In the genomic region with DNA sequence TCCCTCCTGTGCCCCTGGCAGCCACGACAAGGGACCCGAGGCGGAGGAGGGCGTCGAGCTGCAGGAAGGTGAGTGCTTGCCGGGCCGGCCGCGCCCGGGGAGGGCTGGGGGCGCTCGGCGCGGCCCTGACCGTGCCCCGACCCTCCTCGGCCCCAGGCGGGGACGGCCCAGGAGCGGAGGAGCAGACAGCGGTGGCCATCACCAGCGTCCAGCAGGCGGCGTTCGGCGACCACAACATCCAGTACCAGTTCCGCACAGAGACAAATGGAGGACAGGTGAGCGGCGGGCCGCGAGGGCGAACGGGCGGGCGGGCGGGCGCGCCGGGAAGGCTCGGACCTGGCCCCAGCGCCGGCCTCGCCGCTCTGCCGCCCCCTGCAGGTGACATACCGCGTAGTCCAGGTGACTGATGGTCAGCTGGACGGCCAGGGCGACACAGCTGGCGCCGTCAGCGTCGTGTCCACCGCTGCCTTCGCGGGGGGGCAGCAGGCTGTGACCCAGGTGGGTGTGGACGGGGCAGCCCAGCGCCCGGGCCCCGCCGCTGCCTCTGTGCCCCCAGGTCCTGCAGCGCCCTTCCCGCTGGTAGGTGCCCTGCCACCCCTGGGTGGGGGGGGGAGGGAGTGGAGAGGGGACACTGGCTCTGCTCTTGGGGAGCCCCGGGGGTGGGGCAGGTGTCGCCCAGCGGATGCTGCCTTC, we compare ENCODE assay signal across 8 cellular contexts. TPM values are rescaled to one million over a fixed set of nuclear protein-coding genes. Genes with fewer than 3 reads are reported as not detected.
A peak's percentile ranks its signal among the peaks of the same experiment; 100 is the strongest.
DNase-seq lines count a peak whose midpoint lies in the region; ATAC-seq and TF ChIP-seq lines count a peak whose summit lies in the region.

No MANE protein-coding gene starts in this region.

- TF ChIP-seq EP300 in tibial nerve (IDR thresholded peaks at IDR 0.05): peak in 1 of 2 donors; percentile 40

- H2AFZ ChIP-seq in Loucy (ENCODE audit: low read length) (no peak overlapping the region), parathyroid adenoma (peak overlapping the region; percentile 84)

- peaks cover 28% of the 10 kb centered on the region for H4K20me1 ChIP-seq in Loucy (ENCODE audit: insufficient read depth, low read length, poor library complexity, severe bottlenecking)

- DNase-seq in ELR (ENCODE audit: low read depth) (peak; percentile 83), H4 (ENCODE audit: low spot score) (peak; percentile 93), Right ventricle myocardium inferior (ENCODE audit: missing footprints) (peak; percentile 94), tibial nerve (ENCODE audit: low spot score in 2 of 2) (peak; percentile 77 to 82)

- 10 to 28% methylated on average over 5 to 10 of the region's 66 CpGs for WGBS in tibial nerve, 2 donors

- peaks cover 46% of the 10 kb centered on the region for H3K79me2 ChIP-seq in Loucy (ENCODE audit: insufficient read depth, low read length)
- peaks cover 27% of the 10 kb centered on the region for H3K79me2 ChIP-seq in parathyroid adenoma

- no peaks in the 10 kb centered on the region for H3K9me3 Mint-ChIP-seq in activated naive CD8-positive, alpha-beta T cell (ENCODE audit: low read depth)

- H3K4me3 ChIP-seq in Loucy (ENCODE audit: low read length, poor library complexity, severe bottlenecking): peak overlapping the region; percentile 76
- H3K4me3 ChIP-seq in parathyroid adenoma (ENCODE audit: low read depth, low read length): peak overlapping the region; percentile 50
- H3K4me3 ChIP-seq in tibial nerve: peak overlapping the region; percentile 62 to 82 (median 73)

- H3K27me3 Mint-ChIP-seq in activated naive CD8-positive, alpha-beta T cell: no peaks in the 10 kb centered on the region

- H3K27ac ChIP-seq in parathyroid adenoma (peak overlapping the region; percentile 92), tibial nerve (peak overlapping the region; percentile 76 to 96 (median 91))

- ATAC-seq in SK-N-SH treated with all-trans-retinoic acid at 6 μM for 48 hours (peak; percentile 75), Right ventricle myocardium inferior (peak; percentile 61)

- H3F3A ChIP-seq in Loucy (ENCODE audit: low read depth): no peaks in the 10 kb centered on the region

- H3K9ac ChIP-seq in Loucy (ENCODE audit: low read depth, low read length, poor library complexity, severe bottlenecking) (peak overlapping the region; percentile 61), parathyroid adenoma (no peak overlapping the region)

- no peaks in the 10 kb centered on the region for H3K9me2 ChIP-seq in Loucy (replicated peaks; ENCODE audit: low read depth, low read length)

- H3K36me3 Mint-ChIP-seq in activated naive CD8-positive, alpha-beta T cell: peaks cover 6% of the 10 kb centered on the region

- peak overlapping the region; percentile 77 for H3K4me3 Mint-ChIP-seq in activated naive CD8-positive, alpha-beta T cell

- H3K27me3 ChIP-seq in Loucy (ENCODE audit: insufficient read depth, low read length, poor library complexity, severe bottlenecking) (no peaks in the 10 kb centered on the region), parathyroid adenoma (ENCODE audit: control insufficient read depth, insufficient read depth, low read length) (no peaks in the 10 kb centered on the region), tibial nerve (no peaks in the 10 kb centered on the region)

- H3K4me1 Mint-ChIP-seq in activated naive CD8-positive, alpha-beta T cell (ENCODE audit: low read depth): peaks cover 23% of the 10 kb centered on the region

- H3K4me1 ChIP-seq in Loucy (ENCODE audit: insufficient read depth, low read length, poor library complexity, severe bottlenecking): peaks cover 29% of the 10 kb centered on the region
- peaks cover 20% of the 10 kb centered on the region for H3K4me1 ChIP-seq in parathyroid adenoma
- peaks cover 0 to 72% (median 14%) of the 10 kb centered on the region in 4 donors for H3K4me1 ChIP-seq in tibial nerve

- H3K36me3 ChIP-seq in Loucy (ENCODE audit: insufficient read depth, low read length) (peaks cover 29% of the 10 kb centered on the region; the same call in 1 of the 2 replicates), parathyroid adenoma (ENCODE audit: control insufficient read depth, insufficient read depth, low read length) (no peaks in the 10 kb centered on the region), tibial nerve (peaks cover 0 to 47% (median 6%) of the 10 kb centered on the region in 3 donors)

- peak overlapping the region; percentile 66 for H3K4me2 ChIP-seq in Loucy (ENCODE audit: low read depth, low read length, poor library complexity, severe bottlenecking)
- H3K4me2 ChIP-seq in parathyroid adenoma (ENCODE audit: low read length): peak overlapping the region; percentile 73

- H3K9me3 ChIP-seq in Loucy (ENCODE audit: insufficient read depth, low read depth, low read length): no peaks in the 10 kb centered on the region
- no peaks in the 10 kb centered on the region for H3K9me3 ChIP-seq in parathyroid adenoma (ENCODE audit: control insufficient read depth, low read length)
- no peaks in the 10 kb centered on the region for H3K9me3 ChIP-seq in tibial nerve

- intact Hi-C loops in Right ventricle myocardium inferior (cut with DNase I): loop anchor here (5.0 to 10.0 kb wide), 4 partner anchors 57 to 225 kb away; partner anchors contain the start of genes FXYD7 and HPN

- TF ChIP-seq CTCF in Loucy (conservative IDR thresholded peaks at IDR 0.05; ENCODE audit: low read length) (peak; percentile 57), parathyroid adenoma (IDR thresholded peaks at IDR 0.05) (peak; percentile 59), tibial nerve (IDR thresholded peaks at IDR 0.05) (peak; percentile 72 to 88 (median 84))

- TF ChIP-seq POLR2A in tibial nerve (IDR thresholded peaks at IDR 0.05): no peak

- H3K27ac Mint-ChIP-seq in activated naive CD8-positive, alpha-beta T cell: no peak overlapping the region

TF ChIP-seq in SK-N-SH treated with all-trans-retinoic acid at 6 μM for 48 hours, 23 proteins besides CTCF, POLR2A, EP300 and RAD21 (continues in another document):
- TF ChIP-seq ZFP3 (CRISPR knock-in tag; IDR thresholded peaks at IDR 0.05) (no peak), ZNF565 (CRISPR knock-in tag; conservative IDR thresholded peaks at IDR 0.05; ENCODE audit: low read depth) (no peak), ISL1 (CRISPR knock-in tag; IDR thresholded peaks at IDR 0.05) (no peak), PPARA (CRISPR knock-in tag; IDR thresholded peaks at IDR 0.05; ENCODE audit: borderline replicate concordance) (no peak), TCF4 (CRISPR knock-in tag; IDR thresholded peaks at IDR 0.05; ENCODE audit: borderline replicate concordance) (no peak), ZNF8 (CRISPR knock-in tag; IDR thresholded peaks at IDR 0.05) (no peak)
- TF ChIP-seq, protein P1, sequence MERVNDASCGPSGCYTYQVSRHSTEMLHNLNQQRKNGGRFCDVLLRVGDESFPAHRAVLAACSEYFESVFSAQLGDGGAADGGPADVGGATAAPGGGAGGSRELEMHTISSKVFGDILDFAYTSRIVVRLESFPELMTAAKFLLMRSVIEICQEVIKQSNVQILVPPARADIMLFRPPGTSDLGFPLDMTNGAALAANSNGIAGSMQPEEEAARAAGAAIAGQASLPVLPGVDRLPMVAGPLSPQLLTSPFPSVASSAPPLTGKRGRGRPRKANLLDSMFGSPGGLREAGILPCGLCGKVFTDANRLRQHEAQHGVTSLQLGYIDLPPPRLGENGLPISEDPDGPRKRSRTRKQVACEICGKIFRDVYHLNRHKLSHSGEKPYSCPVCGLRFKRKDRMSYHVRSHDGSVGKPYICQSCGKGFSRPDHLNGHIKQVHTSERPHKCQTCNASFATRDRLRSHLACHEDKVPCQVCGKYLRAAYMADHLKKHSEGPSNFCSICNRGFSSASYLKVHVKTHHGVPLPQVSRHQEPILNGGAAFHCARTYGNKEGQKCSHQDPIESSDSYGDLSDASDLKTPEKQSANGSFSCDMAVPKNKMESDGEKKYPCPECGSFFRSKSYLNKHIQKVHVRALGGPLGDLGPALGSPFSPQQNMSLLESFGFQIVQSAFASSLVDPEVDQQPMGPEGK (CRISPR knock-in tag; IDR thresholded peaks at IDR 0.05; ENCODE audit: borderline replicate concordance): no peak
- TF ChIP-seq, protein P2, sequence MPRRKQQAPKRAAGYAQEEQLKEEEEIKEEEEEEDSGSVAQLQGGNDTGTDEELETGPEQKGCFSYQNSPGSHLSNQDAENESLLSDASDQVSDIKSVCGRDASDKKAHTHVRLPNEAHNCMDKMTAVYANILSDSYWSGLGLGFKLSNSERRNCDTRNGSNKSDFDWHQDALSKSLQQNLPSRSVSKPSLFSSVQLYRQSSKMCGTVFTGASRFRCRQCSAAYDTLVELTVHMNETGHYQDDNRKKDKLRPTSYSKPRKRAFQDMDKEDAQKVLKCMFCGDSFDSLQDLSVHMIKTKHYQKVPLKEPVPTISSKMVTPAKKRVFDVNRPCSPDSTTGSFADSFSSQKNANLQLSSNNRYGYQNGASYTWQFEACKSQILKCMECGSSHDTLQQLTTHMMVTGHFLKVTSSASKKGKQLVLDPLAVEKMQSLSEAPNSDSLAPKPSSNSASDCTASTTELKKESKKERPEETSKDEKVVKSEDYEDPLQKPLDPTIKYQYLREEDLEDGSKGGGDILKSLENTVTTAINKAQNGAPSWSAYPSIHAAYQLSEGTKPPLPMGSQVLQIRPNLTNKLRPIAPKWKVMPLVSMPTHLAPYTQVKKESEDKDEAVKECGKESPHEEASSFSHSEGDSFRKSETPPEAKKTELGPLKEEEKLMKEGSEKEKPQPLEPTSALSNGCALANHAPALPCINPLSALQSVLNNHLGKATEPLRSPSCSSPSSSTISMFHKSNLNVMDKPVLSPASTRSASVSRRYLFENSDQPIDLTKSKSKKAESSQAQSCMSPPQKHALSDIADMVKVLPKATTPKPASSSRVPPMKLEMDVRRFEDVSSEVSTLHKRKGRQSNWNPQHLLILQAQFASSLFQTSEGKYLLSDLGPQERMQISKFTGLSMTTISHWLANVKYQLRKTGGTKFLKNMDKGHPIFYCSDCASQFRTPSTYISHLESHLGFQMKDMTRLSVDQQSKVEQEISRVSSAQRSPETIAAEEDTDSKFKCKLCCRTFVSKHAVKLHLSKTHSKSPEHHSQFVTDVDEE (CRISPR knock-in tag; IDR thresholded peaks at IDR 0.05): no peak

RNA-seq across cellular contexts. Expression of gene USF2, which starts 0.8 kb away (rescaled TPM):
- total RNA-seq in H4 (2014; rRNA removed; shearing (Covaris generic)): 64.0 and 65.0 TPM in 2 replicates
- total RNA-seq in Right ventricle myocardium inferior (151 TPM), tibial nerve (100 to 1,000 TPM in 3 of 4 donors, 10 to 100 TPM in 1; 98.5 to 172 (median 128) TPM)

RNA-seq across cellular contexts. Expression of gene HAMP, which starts 12.8 kb away (rescaled TPM):
- total RNA-seq in H4 (2014; rRNA removed; shearing (Covaris generic)): 0.15 TPM in 1 of 2 replicates, not detected in the other
- total RNA-seq in Right ventricle myocardium inferior: not detected
- 1 to 10 TPM in 1 of 4 donors, not detected in 3; 2.9 TPM for total RNA-seq in tibial nerve

RNA-seq across cellular contexts. Expression of gene LSR, which starts 20.8 kb away (rescaled TPM):
- 1.1 and 1.7 TPM in 2 replicates for total RNA-seq in H4 (2014; rRNA removed; shearing (Covaris generic))
- total RNA-seq in Right ventricle myocardium inferior (6.8 TPM), tibial nerve (10 to 100 TPM in 2 of 4 donors, 1 to 10 TPM in 2; 3.1 to 34.9 (median 19.1) TPM)

RNA-seq across cellular contexts. Expression of gene MAG, which starts 22.4 kb away (rescaled TPM):
- total RNA-seq in H4 (2014; rRNA removed; shearing (Covaris generic)): 0.43 TPM in 1 of 2 replicates, not detected in the other
- total RNA-seq in Right ventricle myocardium inferior (not detected), tibial nerve (10 to 100 TPM; 31.8 to 49.6 (median 38.4) TPM)

RNA-seq across cellular contexts. Expression of gene FAM187B, which starts 41.0 kb away (rescaled TPM):
- total RNA-seq in H4 (2014; rRNA removed; shearing (Covaris generic)): not detected in 2 replicates
- total RNA-seq in Right ventricle myocardium inferior (not detected), tibial nerve (not detected)

Comparison
In these comparisons a context has a peak if more than half of its experiments do, and no peak if none do; other contexts are left out.
1. Peak in every context shown above with its lines: DNase-seq, ATAC-seq, H3K4me3 ChIP-seq and H3K27ac ChIP-seq.